3 cellular contexts compared by ENCODE assay signal in the genomic region with DNA sequence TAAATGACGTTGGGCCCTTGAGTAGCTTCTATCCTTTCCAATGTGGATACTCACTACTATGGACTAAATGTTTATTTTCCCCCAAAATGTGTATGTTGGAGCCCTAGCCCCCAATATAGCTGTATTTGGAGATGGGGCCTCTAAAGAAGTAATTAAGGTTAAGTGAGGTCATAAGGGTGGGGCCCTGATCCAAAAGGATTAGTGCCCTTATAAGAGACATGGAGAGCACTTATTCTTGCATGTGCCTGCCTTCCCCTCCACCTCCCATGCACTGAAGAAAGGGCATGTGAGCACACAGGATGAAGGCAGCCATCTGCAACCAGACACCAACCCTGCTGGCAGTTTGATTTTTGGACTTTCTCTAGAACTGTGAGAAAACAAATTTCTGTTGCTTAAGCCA.
TF ChIP-seq lines count a peak whose summit lies in the region.

No MANE protein-coding gene starts in this region.

TF ChIP-seq in SK-N-SH treated with all-trans-retinoic acid at 6 μM for 48 hours, 23 proteins besides CTCF, POLR2A, EP300 and RAD21 (continued from another document):
- TF ChIP-seq CREB5 (CRISPR knock-in tag; IDR thresholded peaks at IDR 0.05; ENCODE audit: low read depth) (no peak), ZC3H10 (CRISPR knock-in tag; IDR thresholded peaks at IDR 0.05) (no peak), BACH2 (CRISPR knock-in tag; IDR thresholded peaks at IDR 0.05; ENCODE audit: borderline replicate concordance) (no peak)

TF ChIP-seq in HEK293, 187 proteins besides CTCF, POLR2A, EP300 and RAD21 (continued from another document):
- TF ChIP-seq HIC1 (tag by site-specific recombination; IDR thresholded peaks at IDR 0.05) (no peak), ZNF280D (tag by site-specific recombination; IDR thresholded peaks at IDR 0.05) (peak; percentile 89; the same call in 1 of the 2 replicates)

TF ChIP-seq in liver, 16 proteins besides CTCF, POLR2A, EP300 and RAD21 (continued from another document):
- TF ChIP-seq GABPA (IDR thresholded peaks at IDR 0.05 in 1 of 2, conservative IDR thresholded peaks at IDR 0.05 in 1 of 2) = no peak
- TF ChIP-seq TAF1 (conservative IDR thresholded peaks at IDR 0.05) = no peak
- TF ChIP-seq REST (IDR thresholded peaks at IDR 0.05) = no peak
- no peak for TF ChIP-seq SP1 (IDR thresholded peaks at IDR 0.05)
- no peak for TF ChIP-seq RXRA (IDR thresholded peaks at IDR 0.05)
- TF ChIP-seq YY1 (IDR thresholded peaks at IDR 0.05) = no peak
- no peak for TF ChIP-seq ATF3 (IDR thresholded peaks at IDR 0.05)
- no peak for TF ChIP-seq FOXA2 (IDR thresholded peaks at IDR 0.05)
TF ChIP-seq in liver: peak in this region for 0.
